In the genomic region with DNA sequence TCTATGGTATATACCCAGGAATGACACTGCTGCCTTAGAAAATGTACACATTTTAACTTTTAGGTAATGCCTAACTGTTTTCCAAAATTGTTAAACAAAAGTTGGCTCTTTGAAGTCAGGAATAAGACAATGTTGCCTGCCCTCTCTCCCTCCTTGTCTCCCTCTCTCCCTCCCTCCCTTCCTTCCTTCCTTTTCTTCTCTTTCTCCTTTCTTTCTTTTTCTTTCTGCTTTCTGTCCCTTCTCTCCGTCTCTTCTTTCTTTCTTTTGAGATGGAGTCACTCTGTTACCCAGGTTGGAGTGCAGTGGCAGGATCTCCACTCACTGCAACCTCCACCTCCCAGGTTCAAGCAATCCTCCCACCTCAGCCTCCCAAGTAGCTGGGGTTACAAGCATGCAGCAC, we compare ENCODE assay signal across 29 cellular contexts.
"Had no signal": no experiment of that assay in that cellular context is flagged by ENCODE, and none has a peak within 500 bp of the region (broad histone marks: within the 10 kb centered on the region; RNA-seq: fewer than 3 reads in every experiment).

No MANE protein-coding gene starts in this region.

- ATAC-seq: natural killer cell; psoas muscle; right cardiac atrium; right lobe of liver; stimulated activated memory B cell treated with anti-CD40 and anti-IgM and Interleukin-4, amounts not matched to agents 10 μg/mL and 1 μg/mL and 100 μg/mL, for 72 hours; stimulated activated naive CD8-positive, alpha-beta T cell treated with anti-CD3 and anti-CD28 coated beads, Interleukin-15, amount 100 ng/mL, for 72 hours; stimulated activated naive CD8-positive, alpha-beta T cell treated with anti-CD3 and anti-CD28 coated beads, Interleukin-15, Interleukin-2, amounts not matched to agents 100 U/mL and 50 U/mL, for 24 hours; upper lobe of right lung had no signal

- H3K27ac Mint-ChIP-seq: natural killer cell; nephron; neural progenitor cell; progenitor cell of endocrine pancreas; stimulated activated memory B cell treated with anti-CD40 and anti-IgM and Interleukin-4, amounts not matched to agents 10 μg/mL and 1 μg/mL and 100 μg/mL, for 72 hours; stimulated activated naive CD8-positive, alpha-beta T cell treated with anti-CD3 and anti-CD28 coated beads, Interleukin-15, amount 100 ng/mL, for 72 hours; type B pancreatic cell had no signal

- H3K9me3 Mint-ChIP-seq: natural killer cell; nephron; neural progenitor cell; stimulated activated memory B cell treated with anti-CD40 and anti-IgM and Interleukin-4, amounts not matched to agents 10 μg/mL and 1 μg/mL and 100 μg/mL, for 72 hours; stimulated activated naive CD8-positive, alpha-beta T cell treated with anti-CD3 and anti-CD28 coated beads, Interleukin-15, amount 100 ng/mL, for 72 hours; type B pancreatic cell had no signal

- H3K4me1 Mint-ChIP-seq: nephron; neural progenitor cell; stimulated activated naive CD8-positive, alpha-beta T cell treated with anti-CD3 and anti-CD28 coated beads, Interleukin-15, amount 100 ng/mL, for 72 hours had no signal

- DNase-seq: natural killer cell; occipital lobe; ovary; posterior cingulate gyrus; psoas muscle; right cardiac atrium; right lobe of liver; sigmoid colon; small intestine; spleen; stimulated activated CD4-positive, alpha-beta T cell treated with anti-CD3 and anti-CD28 coated beads, Interleukin-12 subunit alpha, Interleukin-12 subunit beta, amount 100 ng/mL, for 4 hours; stimulated activated CD4-positive, alpha-beta T cell treated with anti-CD3 and anti-CD28 coated beads, Interleukin-1b, Interleukin-23, amount 100 ng/mL, for 48 hours; stimulated activated CD4-positive, alpha-beta T cell treated with anti-CD3 and anti-CD28 coated beads, Interleukin-4, amount 100 ng/mL, for 1 hour; stimulated activated CD4-positive, alpha-beta T cell treated with anti-CD3 and anti-CD28 coated beads, Interleukin-4, amount 100 ng/mL, for 4 hours; stimulated activated CD8-positive, alpha-beta memory T cell treated with anti-CD3 and anti-CD28 coated beads, Interleukin-4, amount 100 ng/mL, for 48 hours; stimulated activated naive CD4-positive, alpha-beta T cell; stimulated activated naive CD8-positive, alpha-beta T cell treated with anti-CD3 and anti-CD28 coated beads, Interleukin-15, amount 100 ng/mL, for 72 hours; stimulated activated naive CD8-positive, alpha-beta T cell treated with anti-CD3 and anti-CD28 coated beads, Interleukin-15, Interleukin-2, amounts not matched to agents 100 U/mL and 50 U/mL, for 24 hours; substantia nigra; testis; tibial artery; transverse colon; upper lobe of right lung; uterus had no signal

- H3K36me3 Mint-ChIP-seq: natural killer cell; neural progenitor cell; stimulated activated memory B cell treated with anti-CD40 and anti-IgM and Interleukin-4, amounts not matched to agents 10 μg/mL and 1 μg/mL and 100 μg/mL, for 72 hours; type B pancreatic cell had no signal

- H3K27me3 Mint-ChIP-seq: progenitor cell of endocrine pancreas; stimulated activated memory B cell treated with anti-CD40 and anti-IgM and Interleukin-4, amounts not matched to agents 10 μg/mL and 1 μg/mL and 100 μg/mL, for 72 hours had no signal

- H3K4me3 Mint-ChIP-seq: natural killer cell; nephron; neural progenitor cell; stimulated activated memory B cell treated with anti-CD40 and anti-IgM and Interleukin-4, amounts not matched to agents 10 μg/mL and 1 μg/mL and 100 μg/mL, for 72 hours; stimulated activated naive CD8-positive, alpha-beta T cell treated with anti-CD3 and anti-CD28 coated beads, Interleukin-15, amount 100 ng/mL, for 72 hours; type B pancreatic cell had no signal
